Comparison of ENCODE assay signal across 13 cellular contexts in genomic region chr21:15061284-15061683, GRCh38. TPM values are rescaled to one million over a fixed set of nuclear protein-coding genes. Genes with fewer than 3 reads are reported as not detected.
DNase-seq lines count a peak whose midpoint lies in the region; ATAC-seq, FAIRE-seq and TF ChIP-seq lines count a peak whose summit lies in the region.
"Had no signal": no experiment of that assay in that cellular context is flagged by ENCODE, and none has a peak within 500 bp of the region (broad histone marks: within the 10 kb centered on the region; RNA-seq: fewer than 3 reads in every experiment).

No MANE protein-coding gene starts in this region.

- no peak for DNase-seq in activated naive CD4-positive, alpha-beta T cell (lab: John Stamatoyannopoulos, UW)
- DNase-seq in WTC11 (ENCODE audit: low spot score) (no peak), keratinocyte (ENCODE audit: low read depth, low spot score) (no peak), nucleus accumbens (lab: John Stamatoyannopoulos, UW) (no peak)
- DNase-seq in activated CD4-positive, alpha-beta T cell treated with anti-CD3 and anti-CD28 coated beads, Interleukin-2, amount 10 ng/mL, durations not matched to agents 7 days and 5 days = no peak
- DNase-seq: CD4-positive, CD25-positive, alpha-beta regulatory T cell; GOT3; NCI-H1694; RPMI8226 had no signal

- peaks cover 8% of the 10 kb centered on the region for H4K20me1 ChIP-seq in keratinocyte (ENCODE audit: control insufficient read depth, extremely low read depth, insufficient read depth, low read length)

- H3K4me1 Mint-ChIP-seq in activated naive CD4-positive, alpha-beta T cell treated with anti-CD3 and anti-CD28 coated beads, Interleukin-2, amount 50 U/mL, for 24 hours = peaks cover 72% of the 10 kb centered on the region
- H3K4me1 Mint-ChIP-seq in WTC11 = peaks cover 70% of the 10 kb centered on the region
- H3K4me1 Mint-ChIP-seq in activated CD4-positive, alpha-beta T cell treated with anti-CD3 and anti-CD28 coated beads, Interleukin-2, amount 10 ng/mL, durations not matched to agents 7 days and 5 days = peaks cover 71% of the 10 kb centered on the region

- H3K27me3 ChIP-seq in keratinocyte (ENCODE audit: control insufficient read depth, extremely low read depth, insufficient read depth, low read length) = no peaks in the 10 kb centered on the region
- H3K27me3 ChIP-seq in subcutaneous abdominal adipose tissue (ENCODE audit: control insufficient read depth in 5 of 5, insufficient read depth in 4 of 5, low read length in 5 of 5) = no peaks in the 10 kb centered on the region

- H3K4me3 Mint-ChIP-seq in activated naive CD4-positive, alpha-beta T cell treated with anti-CD3 and anti-CD28 coated beads, Interleukin-2, amount 50 U/mL, for 24 hours = peak overlapping the region; percentile 98
- H3K4me3 Mint-ChIP-seq in WTC11 = peak overlapping the region; percentile 23; the same call in 1 of the 2 replicates
- H3K4me3 Mint-ChIP-seq in activated CD4-positive, alpha-beta T cell treated with anti-CD3 and anti-CD28 coated beads, Interleukin-2, amount 10 ng/mL, durations not matched to agents 7 days and 5 days = no peak overlapping the region

- H3K4me1 ChIP-seq in keratinocyte (ENCODE audit: control insufficient read depth, extremely low read depth, insufficient read depth, low read length) (peaks cover 23% of the 10 kb centered on the region), subcutaneous abdominal adipose tissue (ENCODE audit: control insufficient read depth in 5 of 5, insufficient read depth in 5 of 5, low read length in 5 of 5) (peaks cover 8 to 67% (median 65%) of the 10 kb centered on the region in 5 donors)

- no peaks in the 10 kb centered on the region for H3K9me3 Mint-ChIP-seq in activated naive CD4-positive, alpha-beta T cell treated with anti-CD3 and anti-CD28 coated beads, Interleukin-2, amount 50 U/mL, for 24 hours
- H3K9me3 Mint-ChIP-seq in WTC11 = no peaks in the 10 kb centered on the region
- no peaks in the 10 kb centered on the region for H3K9me3 Mint-ChIP-seq in activated CD4-positive, alpha-beta T cell treated with anti-CD3 and anti-CD28 coated beads, Interleukin-2, amount 10 ng/mL, durations not matched to agents 7 days and 5 days

- H3K4me3 ChIP-seq in keratinocyte (ENCODE audit: control insufficient read depth in 2 of 3, extremely low read depth in 1 of 3, insufficient read depth in 2 of 3, low read depth in 1 of 3, low read length in 3 of 3) = peak overlapping the region in 1 of 3 experiments; percentile 99
- peak overlapping the region in 4 of 5 donors; percentile 8 to 97 (median 95) for H3K4me3 ChIP-seq in subcutaneous abdominal adipose tissue (ENCODE audit: low read depth in 1 of 5, low read length in 5 of 5)

- ATAC-seq in WTC11 = no peak
- ATAC-seq in GM18505 (IDR thresholded peaks at IDR 0.05; ENCODE audit: unreplicated experiment) = no peak

- H3K79me2 ChIP-seq in keratinocyte (ENCODE audit: control insufficient read depth, insufficient read depth, low read length) = peaks cover 84% of the 10 kb centered on the region

- H3K27ac ChIP-seq in keratinocyte (ENCODE audit: control insufficient read depth, insufficient read depth, low read length) (no peak overlapping the region), subcutaneous abdominal adipose tissue (ENCODE audit: low read depth, low read length) (peak overlapping the region; percentile 97)

- POLR2A ChIA-PET in WTC11 (lab: Charles Lee) = no interaction called here
- POLR2A ChIA-PET in activated CD4-positive, alpha-beta T cell treated with anti-CD3 and anti-CD28 coated beads, Interleukin-2, amount 10 ng/mL, durations not matched to agents 7 days and 5 days (lab: Charles Lee) = no interaction called here

- peaks cover 5% of the 10 kb centered on the region for H3K9me1 ChIP-seq in keratinocyte (ENCODE audit: control insufficient read depth, extremely low read depth, insufficient read depth, low read length)

- TF ChIP-seq POLR2A in GM18505 (IDR thresholded peaks at IDR 0.05; ENCODE audit: borderline replicate concordance, extremely low read depth, insufficient read depth, insufficient read length) = no peak

- H3K4me2 ChIP-seq in keratinocyte (ENCODE audit: control insufficient read depth, extremely low read depth, insufficient read depth, low read depth, low read length) = peak overlapping the region; percentile 83

- H3K9me3 ChIP-seq in keratinocyte (ENCODE audit: control insufficient read depth, low read depth, low read length) (no peaks in the 10 kb centered on the region), subcutaneous abdominal adipose tissue (ENCODE audit: control insufficient read depth in 5 of 5, low read length in 5 of 5) (no peaks in the 10 kb centered on the region)

- CTCF ChIA-PET in WTC11 (lab: Charles Lee) = no interaction called here
- CTCF ChIA-PET in activated CD4-positive, alpha-beta T cell treated with anti-CD3 and anti-CD28 coated beads, Interleukin-2, amount 10 ng/mL, durations not matched to agents 7 days and 5 days (lab: Charles Lee) = no interaction called here

- H3K27me3 Mint-ChIP-seq in activated naive CD4-positive, alpha-beta T cell treated with anti-CD3 and anti-CD28 coated beads, Interleukin-2, amount 50 U/mL, for 24 hours = no peaks in the 10 kb centered on the region
- H3K27me3 Mint-ChIP-seq in WTC11 (ENCODE audit: low read depth) = peaks cover 26% of the 10 kb centered on the region
- peaks cover 5% of the 10 kb centered on the region for H3K27me3 Mint-ChIP-seq in activated CD4-positive, alpha-beta T cell treated with anti-CD3 and anti-CD28 coated beads, Interleukin-2, amount 10 ng/mL, durations not matched to agents 7 days and 5 days

- H3K36me3 Mint-ChIP-seq in activated naive CD4-positive, alpha-beta T cell treated with anti-CD3 and anti-CD28 coated beads, Interleukin-2, amount 50 U/mL, for 24 hours = peaks cover 4% of the 10 kb centered on the region
- H3K36me3 Mint-ChIP-seq in WTC11 = no peaks in the 10 kb centered on the region
- no peaks in the 10 kb centered on the region for H3K36me3 Mint-ChIP-seq in activated CD4-positive, alpha-beta T cell treated with anti-CD3 and anti-CD28 coated beads, Interleukin-2, amount 10 ng/mL, durations not matched to agents 7 days and 5 days (ENCODE audit: low read depth)
- H3K36me3 Mint-ChIP-seq: CD4-positive, CD25-positive, alpha-beta regulatory T cell had no signal

- H2AFZ ChIP-seq in keratinocyte (ENCODE audit: control insufficient read depth, low read length) = no peak overlapping the region

- dilution Hi-C loops in keratinocyte (cut with MboI; ENCODE audit: extremely low pct_ligation_motif_present, low sequenced_read_pairs) = no loop called here

- TF ChIP-seq CTCF in WTC11 (IDR thresholded peaks at IDR 0.05) (no peak), keratinocyte (optimal IDR thresholded peaks at IDR 0.05 in 1 of 3, IDR thresholded peaks at IDR 0.05 in 1 of 3, conservative IDR thresholded peaks at IDR 0.05 in 1 of 3; ENCODE audit: extremely low read depth in 1 of 3, insufficient read depth in 2 of 3, low read length in 3 of 3) (no peak)

- H3K36me3 ChIP-seq in keratinocyte (ENCODE audit: control insufficient read depth in 2 of 2, extremely low read depth in 1 of 2, insufficient read depth in 2 of 2, low read length in 2 of 2) = no peaks in the 10 kb centered on the region
- no peaks in the 10 kb centered on the region for H3K36me3 ChIP-seq in subcutaneous abdominal adipose tissue (ENCODE audit: control insufficient read depth in 5 of 5, insufficient read depth in 5 of 5, low read length in 5 of 5)

- H3K9ac ChIP-seq in keratinocyte (ENCODE audit: control insufficient read depth, extremely low read depth, insufficient read depth, low read length) (no peak overlapping the region), subcutaneous abdominal adipose tissue (ENCODE audit: low read length in 5 of 5) (peak overlapping the region in 3 of 5 donors; percentile 48 to 96 (median 59))

- no peak for FAIRE-seq in keratinocyte (lab: Jason Lieb, UNC)
- FAIRE-seq: GM18507 had no signal

- peak overlapping the region; percentile 100 for H3K27ac Mint-ChIP-seq in activated naive CD4-positive, alpha-beta T cell treated with anti-CD3 and anti-CD28 coated beads, Interleukin-2, amount 50 U/mL, for 24 hours
- H3K27ac Mint-ChIP-seq in WTC11 = no peak overlapping the region
- H3K27ac Mint-ChIP-seq in activated CD4-positive, alpha-beta T cell treated with anti-CD3 and anti-CD28 coated beads, Interleukin-2, amount 10 ng/mL, durations not matched to agents 7 days and 5 days = no peak overlapping the region

TF ChIP-seq in WTC11, 78 proteins besides CTCF, POLR2A, EP300 and RAD21 (continues in another document):
- TF ChIP-seq SMAD3 (CRISPR knock-in tag; IDR thresholded peaks at IDR 0.05; ENCODE audit: borderline replicate concordance) (no peak), SP1 (CRISPR knock-in tag; conservative IDR thresholded peaks at IDR 0.05) (no peak), ZNF423 (CRISPR knock-in tag; IDR thresholded peaks at IDR 0.05) (no peak), ZNF121 (CRISPR knock-in tag; IDR thresholded peaks at IDR 0.05) (no peak), NFATC4 (CRISPR knock-in tag; IDR thresholded peaks at IDR 0.05) (no peak)

RNA-seq across cellular contexts. Expression of gene NRIP1, which starts 3.5 kb away (rescaled TPM):
- total RNA-seq in WTC11 (2021) = 8.0 to 10.3 TPM (median 8.8 TPM) in 3 replicates
- polyA plus RNA-seq in keratinocyte = 18.9 to 25.5 TPM (median 22.3 TPM) in 3 replicates
- 15.8 TPM for polyA plus RNA-seq in keratinocyte (2011; ENCODE audit: low read depth)
- polyA plus RNA-seq in keratinocyte (2011; cell fraction: cytosol; rRNA removed) = 6.7 and 18.2 TPM in 2 replicates
- 24.1 and 31.6 TPM in 2 replicates for polyA plus RNA-seq in keratinocyte (2011; cell fraction: nucleus; rRNA removed)
- 16.8 and 26.5 TPM in 2 replicates for polyA plus RNA-seq in keratinocyte (2012; ENCODE audit: low replicate concordance)
- 15.0 to 99.3 TPM (median 54.2 TPM) in 3 replicates for polyA minus RNA-seq in keratinocyte
- 21.9 TPM for polyA minus RNA-seq in keratinocyte (2011; cell fraction: cytosol; rRNA and poly(A)+ RNA removed)
- 59.4 and 107 TPM in 2 replicates for polyA minus RNA-seq in keratinocyte (2011; cell fraction: nucleus; rRNA and poly(A)+ RNA removed)
- total RNA-seq in activated CD4-positive, alpha-beta T cell treated with anti-CD3 and anti-CD28 coated beads, Interleukin-2, amount 10 ng/mL, durations not matched to agents 7 days and 5 days = 10 to 100 TPM; 12.0 to 13.8 TPM
